ENCODE assay signal across 8 cellular contexts in genomic region chr19:11482384-11483050, GRCh38. TPM values are rescaled to one million over a fixed set of nuclear protein-coding genes. Genes with fewer than 3 reads are reported as not detected.
DNase-seq lines count a peak whose midpoint lies in the region; ATAC-seq, FAIRE-seq and TF ChIP-seq lines count a peak whose summit lies in the region.

No MANE protein-coding gene starts in this region.

- H3K9me3 ChIP-seq in adipocyte (ENCODE audit: control insufficient read depth, low read length) (no peaks in the 10 kb centered on the region), heart right ventricle (no peaks in the 10 kb centered on the region)

- H3K27me3 Mint-ChIP-seq in T-cell = peaks cover 20 to 35% of the 10 kb centered on the region in 2 donors

- no peaks in the 10 kb centered on the region for H3K36me3 ChIP-seq in adipocyte (ENCODE audit: control insufficient read depth, insufficient read depth, low read length, severe bottlenecking)
- H3K36me3 ChIP-seq in heart right ventricle = peaks cover 0 to 26% (median 4%) of the 10 kb centered on the region in 9 donors

- peak; percentile 96 for DNase-seq in GM12865 (ENCODE audit: low read depth)
- peak; percentile 87 for DNase-seq in NCI-H1436 (lab: John Stamatoyannopoulos, UW)
- peak; percentile 52 to 88 (median 78) for DNase-seq in T-cell
- peak; percentile 91 for DNase-seq in adipocyte (ENCODE audit: low read depth)
- peak; percentile 72 to 87 for DNase-seq in heart right ventricle
- DNase-seq in pulmonary artery endothelial cell (ENCODE audit: low read depth, low spot score) = peak; percentile 54
- peak; percentile 81 for DNase-seq in urothelium cell line (ENCODE audit: low spot score)

- no peaks in the 10 kb centered on the region for H3K9me3 Mint-ChIP-seq in T-cell

- no peak overlapping the region for H3K27ac Mint-ChIP-seq in T-cell

- CTCF ChIA-PET in T-cell (lab: Charles Lee) = interaction anchor here (0.5 to 2.1 kb wide), 8 partner anchors 14 to 357 kb away, joined by 3 to 26 read pairs (median 4); partner anchors contain the start of genes ODAD3 (in 1 of the 2) and PRKCSH (in 1 of the 2)

- intact Hi-C loops in heart right ventricle (cut with DNase I) = loop anchor here in 8 of 10 donors (1.0 to 10.0 kb wide), 6 partner anchors 23 to 195 kb away; partner anchors contain the start of genes TSPAN16 (in 3 of the 8), EPOR (in 1 of the 8), ODAD3 (in 1 of the 8) and PRKCSH (in 1 of the 8)

- H3K27ac ChIP-seq in heart right ventricle = peak overlapping the region in 1 of 10 donors; percentile 14

- H3K27me3 ChIP-seq in adipocyte (replicated peaks; ENCODE audit: control insufficient read depth, insufficient read depth, low read length) = peaks cover 15% of the 10 kb centered on the region
- peaks cover 5 to 63% (median 52%) of the 10 kb centered on the region in 7 donors for H3K27me3 ChIP-seq in heart right ventricle

- ATAC-seq in HG02678 (IDR thresholded peaks at IDR 0.05; ENCODE audit: unreplicated experiment) = peak; percentile 68
- ATAC-seq in T-cell (replicated peaks in 1 of 4) = peak; percentile 82 to 86 (median 84)
- peak; percentile 87 to 95 (median 91) for ATAC-seq in heart right ventricle

- H3K4me3 ChIP-seq in GM12865 (ENCODE audit: low read depth, low read length) (peak overlapping the region; percentile 85), adipocyte (ENCODE audit: low read length) (peak overlapping the region; percentile 63), heart right ventricle (peak overlapping the region; percentile 6 to 50 (median 40))

- H3K4me1 ChIP-seq in adipocyte (ENCODE audit: control insufficient read depth, insufficient read depth, low read length) (peaks cover 7% of the 10 kb centered on the region), heart right ventricle (peaks cover 10 to 46% (median 35%) of the 10 kb centered on the region in 9 donors)

- peaks cover 10% of the 10 kb centered on the region for H3K36me3 Mint-ChIP-seq in T-cell

- 2% methylated on average over 52 to 58 of the region's 58 CpGs for WGBS in heart right ventricle, 2 donors

- peak; percentile 13 for FAIRE-seq in urothelium cell line (lab: Jason Lieb, UNC)

- H3K9ac ChIP-seq in adipocyte (ENCODE audit: low read length) = no peak overlapping the region

- peaks cover 19 to 30% (median 29%) of the 10 kb centered on the region in 3 donors for H3K4me1 Mint-ChIP-seq in T-cell

- POLR2A ChIA-PET in T-cell (lab: Charles Lee) = interaction anchor here in 1 of 2 donors (0.6 kb wide), 1 partner anchor 65 kb away, joined by 9 read pairs; no protein-coding TSS in a partner anchor

- peak overlapping the region; percentile 31 to 71 (median 70) for H3K4me3 Mint-ChIP-seq in T-cell

- TF ChIP-seq CTCF in GM12865 (IDR thresholded peaks at IDR 0.05; ENCODE audit: insufficient read depth, low read depth, low read length, missing control alignments) (peak; percentile 94), heart right ventricle (IDR thresholded peaks at IDR 0.05) (peak; percentile 81 to 97 (median 93))

RNA-seq across cellular contexts. Expression of gene ELAVL3, which starts 1.7 kb away (rescaled TPM):
- total RNA-seq in T-cell = under 1 TPM in 1 of 5 donors, not detected in 4; 0.47 TPM
- under 1 TPM in 7 of 10 donors, not detected in 3; 0.07 to 0.44 (median 0.23) TPM for total RNA-seq in heart right ventricle
- under 1 TPM; 0.10 to 0.15 TPM for polyA plus RNA-seq in heart right ventricle
- total RNA-seq in pulmonary artery endothelial cell = not detected in 2 replicates

RNA-seq across cellular contexts. Expression of gene ZNF653, which starts 23.1 kb away (rescaled TPM):
- total RNA-seq in T-cell (10 to 100 TPM; 12.7 to 24.8 (median 22.2) TPM), heart right ventricle (1 to 10 TPM; 2.3 to 6.2 (median 4.0) TPM), pulmonary artery endothelial cell (5.5 and 6.0 TPM in 2 replicates)
- polyA plus RNA-seq in heart right ventricle = 1 to 10 TPM; 5.9 to 7.8 TPM

RNA-seq across cellular contexts. Expression of gene ECSIT, which starts 46.4 kb away (rescaled TPM):
- total RNA-seq in T-cell = 10 to 100 TPM; 28.8 to 52.0 (median 48.4) TPM
- 100 to 1,000 TPM in 9 of 10 donors, 10 to 100 TPM in 1; 86.8 to 162 (median 131) TPM for total RNA-seq in heart right ventricle
- 100 to 1,000 TPM; 164 to 226 TPM for polyA plus RNA-seq in heart right ventricle
- total RNA-seq in pulmonary artery endothelial cell = 34.9 and 55.2 TPM in 2 replicates

RNA-seq across cellular contexts. Expression of gene PRKCSH, which starts 47.1 kb away (rescaled TPM):
- 100 to 1,000 TPM; 248 to 382 (median 334) TPM for total RNA-seq in T-cell
- total RNA-seq in heart right ventricle = 100 to 1,000 TPM; 106 to 177 (median 123) TPM
- 10 to 100 TPM; 84.3 to 96.9 TPM for polyA plus RNA-seq in heart right ventricle
- total RNA-seq in pulmonary artery endothelial cell = 154 and 185 TPM in 2 replicates

RNA-seq across cellular contexts. Expression of gene ODAD3, which starts 47.6 kb away (rescaled TPM):
- total RNA-seq in T-cell (under 1 TPM in 1 of 5 donors, not detected in 4; 0.20 TPM), heart right ventricle (under 1 TPM in 9 of 10 donors, not detected in 1; 0.17 to 0.64 (median 0.34) TPM), pulmonary artery endothelial cell (0.13 and 0.18 TPM in 2 replicates)
- polyA plus RNA-seq in heart right ventricle = 1 to 10 TPM in 1 of 2 donors, under 1 TPM in 1; 0.83 to 2.2 TPM
